ENCODE assay signal across 16 cellular contexts in the genomic region with DNA sequence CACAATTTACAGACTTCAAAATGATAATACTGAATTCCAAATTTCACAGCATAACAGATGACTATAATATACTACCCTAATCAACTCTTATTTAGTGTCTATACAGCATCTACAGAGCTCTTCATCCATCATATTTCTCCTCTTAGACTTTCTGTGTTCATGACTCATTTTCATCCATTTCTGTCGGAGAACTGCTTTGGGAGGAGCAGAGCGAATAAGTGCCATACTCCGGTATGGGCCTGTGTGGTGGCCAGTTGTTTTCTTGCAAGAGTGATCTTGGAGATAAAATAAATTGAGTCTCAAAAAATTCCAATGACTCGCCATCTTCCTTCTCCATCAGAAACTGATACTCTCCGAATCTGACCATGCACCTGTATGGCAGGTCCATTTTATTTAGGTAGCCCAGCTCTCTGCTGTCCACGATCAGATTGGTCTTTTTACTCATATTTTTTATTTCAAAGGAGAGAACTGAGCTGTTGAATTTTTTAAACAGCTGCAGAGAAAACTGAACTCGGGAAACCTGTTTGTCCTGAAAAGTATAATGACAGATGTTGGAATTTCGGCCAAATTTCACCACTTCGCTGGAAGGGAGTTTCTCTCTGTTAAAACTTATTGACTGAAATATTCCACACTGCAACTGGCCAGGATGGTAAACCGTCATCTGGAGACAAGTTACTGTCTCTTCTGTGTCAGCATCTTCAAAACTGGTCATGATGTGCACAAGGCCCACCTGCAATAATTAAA. TPM values are rescaled to one million over a fixed set of nuclear protein-coding genes. Genes with fewer than 3 reads are reported as not detected.
DNase-seq lines count a peak whose midpoint lies in the region; ATAC-seq and TF ChIP-seq lines count a peak whose summit lies in the region.
"Had no signal": no experiment of that assay in that cellular context is flagged by ENCODE, and none has a peak within 500 bp of the region (broad histone marks: within the 10 kb centered on the region; RNA-seq: fewer than 3 reads in every experiment).

No MANE protein-coding gene starts in this region.

- H3K4me3 ChIP-seq in esophagus squamous epithelium (no peak overlapping the region), HAP-1 (no peak overlapping the region)
- H3K4me3 ChIP-seq: stomach, uterus had no signal

- peak overlapping the region; percentile 2 for H3K27ac Mint-ChIP-seq in stimulated activated naive CD8-positive, alpha-beta T cell treated with anti-CD3 and anti-CD28 coated beads, Interleukin-15, Interleukin-2, amounts not matched to agents 100 ng/mL and 50 ng/mL, for 24 hours
- H3K27ac Mint-ChIP-seq in T-cell = peak overlapping the region; percentile 53 to 63

- H3K27me3 ChIP-seq in esophagus squamous epithelium (no peaks in the 10 kb centered on the region), HAP-1 (ENCODE audit: low read depth) (no peaks in the 10 kb centered on the region)
- H3K27me3 ChIP-seq: stomach, uterus had no signal

- peaks cover 78% of the 10 kb centered on the region for H3K4me1 Mint-ChIP-seq in stimulated activated naive CD8-positive, alpha-beta T cell treated with anti-CD3 and anti-CD28 coated beads, Interleukin-15, Interleukin-2, amounts not matched to agents 100 ng/mL and 50 ng/mL, for 24 hours (ENCODE audit: low read depth)
- H3K4me1 Mint-ChIP-seq in T-cell = peaks cover 50 to 75% (median 65%) of the 10 kb centered on the region in 3 donors

- H3K36me3 Mint-ChIP-seq in stimulated activated naive CD8-positive, alpha-beta T cell treated with anti-CD3 and anti-CD28 coated beads, Interleukin-15, Interleukin-2, amounts not matched to agents 100 ng/mL and 50 ng/mL, for 24 hours (ENCODE audit: low read depth) = peaks cover 48% of the 10 kb centered on the region
- H3K36me3 Mint-ChIP-seq in T-cell = peaks cover 32% of the 10 kb centered on the region

- peak overlapping the region in 3 of 4 donors; percentile 38 to 69 (median 60) for H3K27ac ChIP-seq in esophagus squamous epithelium
- H3K27ac ChIP-seq: stomach, uterus had no signal

- H3K9me3 ChIP-seq in esophagus squamous epithelium (no peaks in the 10 kb centered on the region), HAP-1 (no peaks in the 10 kb centered on the region)
- H3K9me3 ChIP-seq: stomach, uterus had no signal

- no peaks in the 10 kb centered on the region for H3K9me3 Mint-ChIP-seq in stimulated activated naive CD8-positive, alpha-beta T cell treated with anti-CD3 and anti-CD28 coated beads, Interleukin-15, Interleukin-2, amounts not matched to agents 100 ng/mL and 50 ng/mL, for 24 hours
- peaks cover 0 to 8% (median 0%) of the 10 kb centered on the region in 3 donors for H3K9me3 Mint-ChIP-seq in T-cell

- no peak for TF ChIP-seq POLR2A in esophagus squamous epithelium (IDR thresholded peaks at IDR 0.05)

- DNase-seq in stimulated activated naive CD8-positive, alpha-beta T cell treated with anti-CD3 and anti-CD28 coated beads, Interleukin-15, Interleukin-2, amounts not matched to agents 100 U/mL and 50 U/mL, for 24 hours = no peak
- DNase-seq in T-cell = no peak
- no peak for DNase-seq in esophagus squamous epithelium (lab: John Stamatoyannopoulos, UW)
- DNase-seq in LoVo (ENCODE audit: low spot score) = no peak
- DNase-seq in HuH-7 (ENCODE audit: low spot score) = no peak
- DNase-seq in HAP-1 (ENCODE audit: low spot score in 2 of 2) = no peak
- DNase-seq: activated CD4-positive, alpha-beta memory T cell treated with anti-CD3 and anti-CD28 coated beads for 36 hours; activated effector memory CD4-positive, alpha-beta T cell treated with anti-CD3 and anti-CD28 coated beads, Interleukin-2, amount 50 U/mL, for 16 hours; DMS153; Kasumi-1; kidney glomerular epithelial cell; NCI-H1694 treated with DMSO at 0.1 percent for 48 hours; stomach; uterus had no signal

- no peak for ATAC-seq in stimulated activated naive CD8-positive, alpha-beta T cell treated with anti-CD3 and anti-CD28 coated beads, Interleukin-15, Interleukin-2, amounts not matched to agents 100 U/mL and 50 U/mL, for 24 hours
- no peak for ATAC-seq in T-cell (replicated peaks in 1 of 4)
- ATAC-seq in HG03460 (IDR thresholded peaks at IDR 0.05; ENCODE audit: unreplicated experiment) = no peak

- peaks cover 0 to 17% (median 0%) of the 10 kb centered on the region in 3 donors for H3K36me3 ChIP-seq in esophagus squamous epithelium
- H3K36me3 ChIP-seq in HAP-1 (replicated peaks) = no peaks in the 10 kb centered on the region; the same call in 1 of the 2 replicates
- H3K36me3 ChIP-seq: uterus had no signal

- H3K4me1 ChIP-seq in esophagus squamous epithelium = peaks cover 0 to 62% (median 10%) of the 10 kb centered on the region in 3 donors
- peaks cover 8% of the 10 kb centered on the region for H3K4me1 ChIP-seq in HAP-1
- H3K4me1 ChIP-seq: uterus had no signal

- no peak overlapping the region for H3K4me3 Mint-ChIP-seq in stimulated activated naive CD8-positive, alpha-beta T cell treated with anti-CD3 and anti-CD28 coated beads, Interleukin-15, Interleukin-2, amounts not matched to agents 100 ng/mL and 50 ng/mL, for 24 hours
- H3K4me3 Mint-ChIP-seq in T-cell = no peak overlapping the region
- H3K4me3 Mint-ChIP-seq: activated CD4-positive, alpha-beta memory T cell treated with anti-CD3 and anti-CD28 coated beads for 36 hours had no signal

- POLR2A ChIA-PET in T-cell (lab: Charles Lee) = interaction anchor here in 1 of 2 donors (0.6 kb wide), 1 partner anchor 8 kb away, joined by 3 read pairs; the partner anchor contains the start of gene TIFA

- in situ Hi-C loops in HAP-1 (cut with MboI; ENCODE audit: low sequenced_read_pairs) = no loop called here

- CTCF ChIA-PET in T-cell (lab: Charles Lee) = interaction anchor here in 1 of 2 donors (0.6 kb wide), 1 partner anchor 44 kb away, joined by 4 read pairs; no protein-coding TSS in a partner anchor

- 54% methylated on average over 10 of the region's 10 CpGs for WGBS in esophagus squamous epithelium, 2 donors

- H3K27me3 Mint-ChIP-seq in stimulated activated naive CD8-positive, alpha-beta T cell treated with anti-CD3 and anti-CD28 coated beads, Interleukin-15, Interleukin-2, amounts not matched to agents 100 ng/mL and 50 ng/mL, for 24 hours = no peaks in the 10 kb centered on the region
- H3K27me3 Mint-ChIP-seq in T-cell = no peaks in the 10 kb centered on the region
- H3K27me3 Mint-ChIP-seq: activated CD4-positive, alpha-beta memory T cell treated with anti-CD3 and anti-CD28 coated beads for 36 hours had no signal

- no peak for TF ChIP-seq CTCF in esophagus squamous epithelium (IDR thresholded peaks at IDR 0.05)

- intact Hi-C loops in esophagus squamous epithelium (cut with DNase I) = no loop called here

RNA-seq across cellular contexts. Expression of gene TIFA, which starts 7.8 kb away (rescaled TPM):
- total RNA-seq in T-cell (10 to 100 TPM; 13.4 to 18.7 (median 14.9) TPM), esophagus squamous epithelium (10 to 100 TPM in 2 of 4 donors, 1 to 10 TPM in 2; 7.6 to 15.7 (median 10.4) TPM)

RNA-seq across cellular contexts. Expression of gene ALPK1, which starts 19.3 kb away (rescaled TPM):
- total RNA-seq in T-cell (10 to 100 TPM in 2 of 5 donors, 1 to 10 TPM in 3; 8.3 to 22.9 (median 9.3) TPM), esophagus squamous epithelium (10 to 100 TPM; 12.6 to 19.5 (median 12.8) TPM)

RNA-seq across cellular contexts. Expression of gene AP1AR, which starts 46.3 kb away (rescaled TPM):
- 10 to 100 TPM; 13.9 to 21.4 (median 20.3) TPM for total RNA-seq in T-cell
- 10 to 100 TPM in 3 of 4 donors, 1 to 10 TPM in 1; 9.6 to 25.1 (median 20.5) TPM for total RNA-seq in esophagus squamous epithelium
